Comparison of ENCODE assay signal across 8 cellular contexts in genomic region chr1:145918992-145919939, GRCh38. TPM values are rescaled to one million over a fixed set of nuclear protein-coding genes. Genes with fewer than 3 reads are reported as not detected.
DNase-seq lines count a peak whose midpoint lies in the region; ATAC-seq, FAIRE-seq and TF ChIP-seq lines count a peak whose summit lies in the region.

No MANE protein-coding gene starts in this region.

- H3K9me3 Mint-ChIP-seq in Caco-2 (ENCODE audit: unreplicated experiment) (no peaks in the 10 kb centered on the region), memory B cell (no peaks in the 10 kb centered on the region)

- H4K20me1 ChIP-seq in SU-DHL-6 (ENCODE audit: low read depth, low read length), result no peaks in the 10 kb centered on the region

- peak overlapping the region; percentile 76 for H3K4me3 ChIP-seq in Caco-2 (ENCODE audit: low read depth, low read length)
- H3K4me3 ChIP-seq in SU-DHL-6 (ENCODE audit: insufficient read depth, low read length, poor library complexity, severe bottlenecking), result peak overlapping the region; percentile 80
- peak overlapping the region; percentile 72 for H3K4me3 ChIP-seq in endocrine pancreas (ENCODE audit: control insufficient read depth, insufficient read depth, low read length)
- H3K4me3 ChIP-seq in thyroid gland (replicated peaks in 1 of 3), result peak overlapping the region; percentile 33 to 88 (median 80)

- DNase-seq in Caco-2, result peak; percentile 52 to 55
- DNase-seq in HTR-8/SVneo (ENCODE audit: insufficient read length, low spot score), result peak; percentile 33
- DNase-seq in memory B cell (ENCODE audit: low spot score in 2 of 2), result no peak
- DNase-seq in thyroid gland, result peak; percentile 81

- no peaks in the 10 kb centered on the region for H3K9me2 ChIP-seq in SU-DHL-6 (replicated peaks; ENCODE audit: insufficient read depth, low read length)

- peak in 1 of 2 donors; percentile 50 for TF ChIP-seq POLR2A in thyroid gland (IDR thresholded peaks at IDR 0.05)

- H3K9me3 ChIP-seq in Caco-2 (no peaks in the 10 kb centered on the region), SU-DHL-6 (ENCODE audit: insufficient read depth, low read length) (no peaks in the 10 kb centered on the region), endocrine pancreas (ENCODE audit: control insufficient read depth, low read length) (no peaks in the 10 kb centered on the region), thyroid gland (no peaks in the 10 kb centered on the region)

- H3F3A ChIP-seq in SU-DHL-6 (ENCODE audit: insufficient read depth), result peaks cover 26% of the 10 kb centered on the region

- peak overlapping the region; percentile 88 for H2AFZ ChIP-seq in SU-DHL-6 (ENCODE audit: low read depth, low read length, severe bottlenecking)

- H3K9ac ChIP-seq in SU-DHL-6 (ENCODE audit: low read length) (peak overlapping the region; percentile 83), endocrine pancreas (ENCODE audit: control insufficient read depth, insufficient read depth, low read length) (peak overlapping the region; percentile 93)

- no peak for FAIRE-seq in HTR-8/SVneo (lab: Jason Lieb, UNC)

- H3K27ac Mint-ChIP-seq in Caco-2 (ENCODE audit: unreplicated experiment), result peak overlapping the region; percentile 79
- peak overlapping the region; percentile 90 for H3K27ac Mint-ChIP-seq in memory B cell

- no peaks in the 10 kb centered on the region for H3K79me2 ChIP-seq in SU-DHL-6 (ENCODE audit: insufficient read depth, low read length)

- intact Hi-C loops in Caco-2 (cut with micrococcal nuclease; ENCODE audit: unreplicated experiment) (loop anchor here (1.0 kb wide), 1 partner anchor 45 kb away; the partner anchor contains the start of genes ANKRD34A and POLR3GL), thyroid gland (cut with DNase I) (loop anchor here (5.0 kb wide), 1 partner anchor 38 kb away; the partner anchor contains the start of gene LIX1L)

- H3K36me3 ChIP-seq in Caco-2 (ENCODE audit: control insufficient read depth, insufficient read depth, low read length), result no peaks in the 10 kb centered on the region
- no peaks in the 10 kb centered on the region for H3K36me3 ChIP-seq in SU-DHL-6 (ENCODE audit: low read length)
- no peaks in the 10 kb centered on the region for H3K36me3 ChIP-seq in endocrine pancreas (ENCODE audit: control insufficient read depth, insufficient read depth, low read length)
- peaks cover 0 to 11% of the 10 kb centered on the region in 2 donors for H3K36me3 ChIP-seq in thyroid gland

- no peaks in the 10 kb centered on the region for H3K27me3 ChIP-seq in Caco-2 (replicated peaks; ENCODE audit: control insufficient read depth, insufficient read depth, low read length)
- H3K27me3 ChIP-seq in SU-DHL-6 (ENCODE audit: low read length), result no peaks in the 10 kb centered on the region
- no peaks in the 10 kb centered on the region for H3K27me3 ChIP-seq in endocrine pancreas (ENCODE audit: control insufficient read depth, insufficient read depth, low read length)
- no peaks in the 10 kb centered on the region for H3K27me3 ChIP-seq in thyroid gland

- no TSS peak for BruUV-seq in Caco-2 (replicated peaks; lab: Mats Ljungman, UMichigan)

- H3K4me1 ChIP-seq in Caco-2, result no peaks in the 10 kb centered on the region
- H3K4me1 ChIP-seq in endocrine pancreas (ENCODE audit: control insufficient read depth, insufficient read depth, low read length), result peaks cover 6% of the 10 kb centered on the region
- peaks cover 17 to 19% of the 10 kb centered on the region in 2 donors for H3K4me1 ChIP-seq in thyroid gland

- H3K4me3 Mint-ChIP-seq in Caco-2 (ENCODE audit: unreplicated experiment) (peak overlapping the region; percentile 94), memory B cell (peak overlapping the region; percentile 93)

- POLR2A ChIA-PET in Caco-2 (lab: Charles Lee), result interaction anchor here (0.6 to 1.7 kb wide), 3 partner anchors 8 to 119 kb away, joined by 3 to 11 read pairs (median 5); partner anchors contain the start of genes ANKRD34A, POLR3GL and RBM8A

- peak overlapping the region; percentile 71 for H3K27ac ChIP-seq in SU-DHL-6 (ENCODE audit: low read depth, low read length)
- H3K27ac ChIP-seq in thyroid gland, result peak overlapping the region; percentile 48 to 96 (median 94)

- no peaks in the 10 kb centered on the region for H3K27me3 Mint-ChIP-seq in Caco-2 (ENCODE audit: insufficient read depth, unreplicated experiment)
- no peaks in the 10 kb centered on the region for H3K27me3 Mint-ChIP-seq in memory B cell

- H3K4me2 ChIP-seq in SU-DHL-6 (ENCODE audit: low read depth, low read length, poor library complexity, severe bottlenecking), result peak overlapping the region; percentile 76

- TF ChIP-seq CTCF in Caco-2 (IDR thresholded peaks at IDR 0.05; ENCODE audit: insufficient read depth in 1 of 2, low read depth in 1 of 2, low read length in 1 of 2, severe bottlenecking in 1 of 2, unreplicated experiment in 1 of 2) (no peak), SU-DHL-6 (IDR thresholded peaks at IDR 0.05; ENCODE audit: insufficient read depth, low read length, poor library complexity, severe bottlenecking) (no peak), thyroid gland (IDR thresholded peaks at IDR 0.05) (peak in 2 of 6 experiments; percentile 10 to 26)

- peaks cover 11% of the 10 kb centered on the region for H3K36me3 Mint-ChIP-seq in Caco-2 (ENCODE audit: insufficient read depth, unreplicated experiment)
- peaks cover 17% of the 10 kb centered on the region for H3K36me3 Mint-ChIP-seq in memory B cell

- H3K4me1 Mint-ChIP-seq in Caco-2 (ENCODE audit: low read depth, unreplicated experiment) (peaks cover 7% of the 10 kb centered on the region), memory B cell (peaks cover 22% of the 10 kb centered on the region)

- WGBS in thyroid gland, 2 donors, result 3 to 5% methylated on average over 22 to 32 of the region's 33 CpGs

- CTCF ChIA-PET in Caco-2 (lab: Charles Lee), result interaction anchor here (0.6 to 1.7 kb wide), 5 partner anchors 27 to 61 kb away, joined by 3 to 12 read pairs (median 3); partner anchors contain the start of gene PIAS3

- peak; percentile 86 for ATAC-seq in GM19328 (IDR thresholded peaks at IDR 0.05; ENCODE audit: unreplicated experiment)
- ATAC-seq in memory B cell (ENCODE audit: low read depth), result peak; percentile 1
- no peak for ATAC-seq in GM21360 (IDR thresholded peaks at IDR 0.05; ENCODE audit: unreplicated experiment)

RNA-seq across cellular contexts. Expression of gene PEX11B, which starts 0.7 kb away (rescaled TPM):
- 14.5 and 16.1 TPM in 2 replicates for total RNA-seq in Caco-2 (2022)
- 10 to 100 TPM; 30.6 to 42.1 (median 37.3) TPM for total RNA-seq in thyroid gland

RNA-seq across cellular contexts. Expression of gene RBM8A, which starts 8.0 kb away (rescaled TPM):
- total RNA-seq in Caco-2 (2022) (178 and 185 TPM in 2 replicates), thyroid gland (100 to 1,000 TPM; 108 to 143 (median 124) TPM)

RNA-seq across cellular contexts. Expression of gene ITGA10, which starts 9.4 kb away (rescaled TPM):
- total RNA-seq in Caco-2 (2022), result 0.12 and 0.43 TPM in 2 replicates
- 1 to 10 TPM; 3.0 to 7.3 (median 5.0) TPM for total RNA-seq in thyroid gland

RNA-seq across cellular contexts. Expression of gene ANKRD35, which starts 33.6 kb away (rescaled TPM):
- total RNA-seq in Caco-2 (2022) (0.09 and 0.34 TPM in 2 replicates), thyroid gland (1 to 10 TPM in 3 of 4 donors, under 1 TPM in 1; 0.58 to 3.8 (median 1.7) TPM)

RNA-seq across cellular contexts. Expression of gene LIX1L, which starts 38.6 kb away (rescaled TPM):
- 0.82 and 1.1 TPM in 2 replicates for total RNA-seq in Caco-2 (2022)
- 10 to 100 TPM; 18.7 to 26.9 (median 20.3) TPM for total RNA-seq in thyroid gland

Comparison
In these comparisons a context has a peak if more than half of its experiments do, and no peak if none do; other contexts are left out.
1. DNase-seq: peak in Caco-2 (2 of 2), HTR-8/SVneo (single experiment) and thyroid gland (2 of 2); none in memory B cell (0 of 2).
2. Peak in every context shown above with its lines, with median percentiles within 50 percentile points of each other: H3K4me3 ChIP-seq.